Comparison of ENCODE assay signal across 24 cellular contexts in genomic region chr2:126358122-126358521, GRCh38.
"Had no signal": no experiment of that assay in that cellular context is flagged by ENCODE, and none has a peak within 500 bp of the region (broad histone marks: within the 10 kb centered on the region; RNA-seq: fewer than 3 reads in every experiment).

No MANE protein-coding gene starts in this region.

- H3K36me3 ChIP-seq: stomach, suprapubic skin, thoracic aorta, thyroid gland, tibial artery, tibial nerve, transverse colon, upper lobe of left lung, upper lobe of right lung, uterus, vagina had no signal

- H3K27me3 ChIP-seq: stomach, suprapubic skin, testis, thyroid gland, tibial artery, tibial nerve, transverse colon, upper lobe of left lung, upper lobe of right lung, uterus, vagina had no signal

- H3K9me3 ChIP-seq: stomach, suprapubic skin, testis, thoracic aorta, thyroid gland, tibial artery, transverse colon, upper lobe of left lung, upper lobe of right lung, uterus, vagina had no signal

- H3K4me1 ChIP-seq: stomach, suprapubic skin, testis, thyroid gland, tibial artery, tibial nerve, transverse colon, upper lobe of left lung, upper lobe of right lung, uterus, vagina had no signal

- H3K27ac ChIP-seq: stomach, suprapubic skin, testis, thoracic aorta, thyroid gland, tibial artery, tibial nerve, transverse colon, upper lobe of left lung, upper lobe of right lung, uterus, vagina had no signal

- H3K4me3 ChIP-seq: stomach, suprapubic skin, testis, thoracic aorta, thyroid gland, tibial artery, tibial nerve, transverse colon, upper lobe of left lung, upper lobe of right lung, uterus, vagina had no signal

- DNase-seq: stimulated activated CD4-positive, alpha-beta T cell treated with anti-CD3 and anti-CD28 coated beads, Interleukin-2, amount 100 ng/mL, for 48 hours; stimulated activated CD4-positive, alpha-beta T cell treated with anti-CD3 and anti-CD28 coated beads, Interleukin-4, amount 100 ng/mL, for 1 hour; stimulated activated CD4-positive, alpha-beta T cell treated with anti-CD3 and anti-CD28 coated beads, Interleukin-4, amount 100 ng/mL, for 24 hours; stimulated activated CD4-positive, alpha-beta T cell treated with anti-CD3 and anti-CD28 coated beads, Interleukin-4, amount 100 ng/mL, for 4 hours; stimulated activated CD8-positive, alpha-beta memory T cell treated with anti-CD3 and anti-CD28 coated beads, Interleukin-4, amount 100 ng/mL, for 48 hours; stimulated activated naive B cell treated with anti-CD40 and anti-IgM and Interleukin-4, amounts not matched to agents 10 μg/mL and 1 μg/mL and 100 μg/mL, for 72 hours; stimulated activated naive CD4-positive, alpha-beta T cell; stimulated activated naive CD4-positive, alpha-beta T cell treated with Interleukin-2 at 50 U/mL for 16 hours; stimulated activated naive CD8-positive, alpha-beta T cell treated with anti-CD3 and anti-CD28 coated beads, Interleukin-15, amount 100 ng/mL, for 72 hours; stimulated activated naive CD8-positive, alpha-beta T cell treated with anti-CD3 and anti-CD28 coated beads, Interleukin-15, Interleukin-2, amounts not matched to agents 100 U/mL and 50 U/mL, for 24 hours; stomach; substantia nigra; testis; thyroid gland; tibial artery; transverse colon; trophoblast cell; upper lobe of left lung; upper lobe of right lung; uterus had no signal
